8 cellular contexts compared by ENCODE assay signal in genomic region chrX:56233682-56234081, GRCh38. TPM values are rescaled to one million over a fixed set of nuclear protein-coding genes. Genes with fewer than 3 reads are reported as not detected.
A peak's percentile ranks its signal among the peaks of the same experiment; 100 is the strongest.
DNase-seq lines count a peak whose midpoint lies in the region; ATAC-seq and TF ChIP-seq lines count a peak whose summit lies in the region.

No MANE protein-coding gene starts in this region.

- H3K9ac ChIP-seq in GM23248 (peak overlapping the region; percentile 54), neural progenitor cell (no peak overlapping the region)

- H3K27me3 Mint-ChIP-seq in neural progenitor cell (ENCODE audit: insufficient read depth, low read depth): peaks cover 12% of the 10 kb centered on the region

- WGBS in GM23248 (ENCODE audit: low coverage in 1 of 2, low lambda C conversion rate in 2 of 2, missing lambda C conversion rate in 2 of 2), 2 experiments: 1 to 8% methylated on average over 7 of the region's 8 CpGs

- no peaks in the 10 kb centered on the region for H3K36me3 Mint-ChIP-seq in neural progenitor cell

- H3K79me2 ChIP-seq in GM23248 (ENCODE audit: insufficient read depth): no peaks in the 10 kb centered on the region
- no peaks in the 10 kb centered on the region for H3K79me2 ChIP-seq in neural progenitor cell (ENCODE audit: low read depth)

- TF ChIP-seq CTCF in Peyer's patch (IDR thresholded peaks at IDR 0.05): no peak
- peak; percentile 11 for TF ChIP-seq CTCF in neural progenitor cell (IDR thresholded peaks at IDR 0.05)

- peak overlapping the region; percentile 71 for H3K4me3 ChIP-seq in GM23248
- H3K4me3 ChIP-seq in Peyer's patch: peak overlapping the region in 3 of 4 donors; percentile 30 to 49 (median 39)
- H3K4me3 ChIP-seq in neural progenitor cell: peak overlapping the region; percentile 58

- peak overlapping the region; percentile 93 for H2AFZ ChIP-seq in GM23248
- H2AFZ ChIP-seq in neural progenitor cell (replicated peaks): no peak overlapping the region

- H3K4me3 Mint-ChIP-seq in neural progenitor cell: peak overlapping the region; percentile 80

- H3K36me3 ChIP-seq in GM23248 (ENCODE audit: low read depth) (no peaks in the 10 kb centered on the region), Peyer's patch (no peaks in the 10 kb centered on the region), neural progenitor cell (no peaks in the 10 kb centered on the region)

- H3K4me1 ChIP-seq in GM23248 (ENCODE audit: insufficient read depth) (no peaks in the 10 kb centered on the region), Peyer's patch (no peaks in the 10 kb centered on the region), neural progenitor cell (peaks cover under 1% of the 10 kb centered on the region)

- TF ChIP-seq POLR2A in Peyer's patch (IDR thresholded peaks at IDR 0.05): no peak

- H3K9me3 Mint-ChIP-seq in neural progenitor cell: no peaks in the 10 kb centered on the region

- H3K27me3 ChIP-seq in GM23248 (replicated peaks; ENCODE audit: insufficient read depth): no peaks in the 10 kb centered on the region
- no peaks in the 10 kb centered on the region for H3K27me3 ChIP-seq in Peyer's patch
- H3K27me3 ChIP-seq in neural progenitor cell: no peaks in the 10 kb centered on the region

- H3K9me3 ChIP-seq in GM23248 (ENCODE audit: low read depth): no peaks in the 10 kb centered on the region
- no peaks in the 10 kb centered on the region for H3K9me3 ChIP-seq in Peyer's patch
- no peaks in the 10 kb centered on the region for H3K9me3 ChIP-seq in neural progenitor cell (ENCODE audit: low read depth)

- H3F3A ChIP-seq in GM23248 (ENCODE audit: insufficient read depth) (no peaks in the 10 kb centered on the region), neural progenitor cell (ENCODE audit: low read depth) (peaks cover 18% of the 10 kb centered on the region)

- no peak overlapping the region for H3K27ac Mint-ChIP-seq in neural progenitor cell

- peak; percentile 92 for ATAC-seq in GM18502 (IDR thresholded peaks at IDR 0.05; ENCODE audit: poor library complexity, unreplicated experiment)

- in situ Hi-C loops in GM23248 (cut with MboI): no loop called here

- DNase-seq in GM23248: peak; percentile 76
- peak in 2 of 3 donors; percentile 52 to 64 for DNase-seq in Peyer's patch
- DNase-seq in fibroblast of peridontal ligament (ENCODE audit: extremely low read depth): peak; percentile 2
- peak; percentile 64 for DNase-seq in neural progenitor cell (ENCODE audit: low spot score)
- DNase-seq in middle frontal gyrus (ENCODE audit: extremely low spot score, low spot score): no peak
- DNase-seq in HT-29 (ENCODE audit: low spot score): no peak
- no peak for DNase-seq in DMS53 (lab: John Stamatoyannopoulos, UW)

- no peak overlapping the region for H3K27ac ChIP-seq in GM23248
- peak overlapping the region; percentile 49 to 62 (median 54) for H3K27ac ChIP-seq in Peyer's patch
- H3K27ac ChIP-seq in neural progenitor cell: no peak overlapping the region

- H4K20me1 ChIP-seq in GM23248 (ENCODE audit: insufficient read depth) (no peaks in the 10 kb centered on the region), neural progenitor cell (ENCODE audit: low read depth) (no peaks in the 10 kb centered on the region)

- H3K4me2 ChIP-seq in GM23248 (ENCODE audit: unreplicated experiment) (peak overlapping the region; percentile 83), neural progenitor cell (peak overlapping the region; percentile 72)

- no peaks in the 10 kb centered on the region for H3K9me2 ChIP-seq in GM23248 (ENCODE audit: insufficient read depth)

- H3K4me1 Mint-ChIP-seq in neural progenitor cell: peaks cover 3% of the 10 kb centered on the region

RNA-seq across cellular contexts. Expression of gene KLF8, which starts 1.5 kb away (rescaled TPM):
- total RNA-seq in GM23248 (2014; rRNA removed; shearing (Covaris generic)): 1.7 and 3.4 TPM in 2 replicates
- polyA plus RNA-seq in GM23248 (2016; fragmentation: Nextera tagmentation; extraction: Ambion mirVana): 1.2 and 1.8 TPM in 2 replicates
- total RNA-seq in Peyer's patch: 10 to 100 TPM in 1 of 4 donors, 1 to 10 TPM in 3; 1.2 to 30.5 (median 3.2) TPM
- total RNA-seq in neural progenitor cell (ENCODE audit: low replicate concordance): 14.8 and 15.4 TPM in 2 replicates
- total RNA-seq in HT-29 (2014; rRNA removed; shearing (Covaris generic)): 1.0 and 1.5 TPM in 2 replicates

Comparison
In these comparisons a context has a peak if more than half of its experiments do, and no peak if none do; other contexts are left out.
1. DNase-seq: peak in GM23248 (single experiment), Peyer's patch (2 of 3), fibroblast of peridontal ligament (single experiment) and neural progenitor cell (single experiment); none in middle frontal gyrus (single experiment), HT-29 (single experiment) and DMS53 (single experiment).
2. H3K27ac ChIP-seq: peak in Peyer's patch (4 of 4); none in GM23248 (single experiment) and neural progenitor cell (single experiment).
3. Peak in every context shown above with its lines, with median percentiles within 50 percentile points of each other: H3K4me3 ChIP-seq.